ENCODE assay signal across 15 cellular contexts in the genomic region with DNA sequence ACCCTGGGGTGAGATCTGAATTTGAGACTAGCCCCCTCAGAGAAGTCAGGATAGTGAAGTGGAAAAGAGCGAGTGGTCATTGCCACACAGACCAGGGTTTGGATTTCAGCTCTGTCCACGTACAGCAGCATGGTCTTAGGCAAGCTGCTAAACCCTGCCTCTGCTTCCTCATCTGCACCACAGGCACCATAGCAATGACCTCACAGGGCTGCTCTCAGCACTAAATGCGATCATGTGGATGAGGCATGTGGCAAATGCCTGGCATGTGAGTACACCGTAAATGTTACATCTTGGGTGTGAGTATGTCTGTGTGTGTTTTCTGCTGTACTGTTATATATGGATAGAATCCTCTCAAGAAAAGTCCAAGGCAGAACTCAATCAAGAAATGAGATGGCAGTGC. TPM values are rescaled to one million over a fixed set of nuclear protein-coding genes. Genes with fewer than 3 reads are reported as not detected.
DNase-seq lines count a peak whose midpoint lies in the region; ATAC-seq, FAIRE-seq and TF ChIP-seq lines count a peak whose summit lies in the region.
"Had no signal": no experiment of that assay in that cellular context is flagged by ENCODE, and none has a peak within 500 bp of the region (broad histone marks: within the 10 kb centered on the region; RNA-seq: fewer than 3 reads in every experiment).

No MANE protein-coding gene starts in this region.

- H3K36me3 ChIP-seq in effector memory CD4-positive, alpha-beta T cell (ENCODE audit: control insufficient read depth, insufficient read depth, low read length): no peaks in the 10 kb centered on the region

- no peak overlapping the region for H3K4me3 ChIP-seq in foreskin fibroblast (ENCODE audit: low read depth in 1 of 2, low read length in 2 of 2)
- H3K4me3 ChIP-seq in effector memory CD4-positive, alpha-beta T cell (ENCODE audit: insufficient read depth, low read depth, low read length, poor library complexity, severe bottlenecking): no peak overlapping the region
- H3K4me3 ChIP-seq: GM12878 had no signal

- H3K4me1 ChIP-seq in effector memory CD4-positive, alpha-beta T cell (ENCODE audit: control insufficient read depth, insufficient read depth, low read length, poor library complexity, severe bottlenecking): peaks cover 10% of the 10 kb centered on the region

- H3K27me3 ChIP-seq in effector memory CD4-positive, alpha-beta T cell (replicated peaks; ENCODE audit: control insufficient read depth, insufficient read depth, low read length, poor library complexity, severe bottlenecking): no peaks in the 10 kb centered on the region

- no peak for TF ChIP-seq CTCF in foreskin fibroblast (IDR thresholded peaks at IDR 0.05; ENCODE audit: low read depth, low read length)

- H3K27ac ChIP-seq in effector memory CD4-positive, alpha-beta T cell (ENCODE audit: insufficient read depth, low read length, poor library complexity, severe bottlenecking): no peak overlapping the region
- H3K27ac ChIP-seq: KMS-11 had no signal

- DNase-seq in ELR (ENCODE audit: low read depth) (peak; percentile 25), amniotic epithelial cell (ENCODE audit: low read depth) (peak; percentile 74), foreskin fibroblast (peak; percentile 91 to 93), sciatic nerve (ENCODE audit: low spot score) (no peak), GM12892 (ENCODE audit: insufficient read length) (no peak), Kasumi-1 (lab: John Stamatoyannopoulos, UW) (no peak)
- no peak for DNase-seq in effector memory CD4-positive, alpha-beta T cell
- DNase-seq: CD4-positive, CD25-positive, alpha-beta regulatory T cell; head of caudate nucleus; NCI-H1436; PC-3; stimulated activated naive CD8-positive, alpha-beta T cell treated with anti-CD3 and anti-CD28 coated beads, Interleukin-15, Interleukin-2, amounts not matched to agents 100 U/mL and 50 U/mL, for 24 hours had no signal

- ATAC-seq in sciatic nerve (peak; percentile 8), HG03354 (IDR thresholded peaks at IDR 0.05; ENCODE audit: poor library complexity, severe bottlenecking, unreplicated experiment) (no peak)
- ATAC-seq: GM12878; PC-3; stimulated activated naive CD8-positive, alpha-beta T cell treated with anti-CD3 and anti-CD28 coated beads, Interleukin-15, Interleukin-2, amounts not matched to agents 100 U/mL and 50 U/mL, for 24 hours had no signal

- no peak for TF ChIP-seq POLR2A in GM12892 (IDR thresholded peaks at IDR 0.05; ENCODE audit: low read depth, low read length)

- no peaks in the 10 kb centered on the region for H3K9me3 ChIP-seq in effector memory CD4-positive, alpha-beta T cell (ENCODE audit: control insufficient read depth, low read length)

- no peak for FAIRE-seq in GM12892 (lab: Jason Lieb, UNC)
- FAIRE-seq: GM12878 had no signal

- intact Hi-C loops in sciatic nerve (cut with DNase I): no loop called here

RNA-seq across cellular contexts. Expression of a gene that starts 15.8 kb away (rescaled TPM):
- 33.2 TPM for total RNA-seq in sciatic nerve
- 1.2 TPM for polyA plus RNA-seq in GM12892 (2012; ENCODE audit: missing spikeins)

Comparison
In these comparisons a context has a peak if more than half of its experiments do, and no peak if none do; other contexts are left out.
1. DNase-seq: peak in ELR (single experiment), amniotic epithelial cell (single experiment) and foreskin fibroblast (2 of 2); none in sciatic nerve (single experiment), GM12892 (single experiment), Kasumi-1 (0 of 2) and effector memory CD4-positive, alpha-beta T cell (0 of 3).